Comparison of ENCODE assay signal across 11 cellular contexts in the genomic region with DNA sequence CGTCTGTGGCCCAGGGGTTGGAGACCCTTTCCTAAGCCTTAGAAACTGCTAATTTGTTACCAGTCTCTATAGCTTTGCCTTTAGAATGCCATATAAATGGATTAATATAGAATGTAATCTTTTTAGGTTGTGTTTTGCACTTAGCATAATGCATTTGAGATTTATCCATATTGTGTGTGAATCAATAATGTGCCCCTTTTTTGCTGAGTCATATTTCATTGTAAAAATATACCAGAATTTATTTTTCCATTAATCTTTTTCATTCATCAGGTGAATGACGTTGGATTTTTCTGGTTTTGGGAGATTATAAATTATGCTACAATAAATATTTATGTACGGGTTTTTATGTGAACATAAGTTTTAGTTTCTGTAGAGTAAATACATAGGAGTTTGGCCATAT.
"Had no signal": no experiment of that assay in that cellular context is flagged by ENCODE, and none has a peak within 500 bp of the region (broad histone marks: within the 10 kb centered on the region; RNA-seq: fewer than 3 reads in every experiment).

No MANE protein-coding gene starts in this region.

- H3K4me2 ChIP-seq: GM23338 had no signal

- H3K4me1 ChIP-seq: HAP-1 had no signal

- H3K9ac ChIP-seq: GM23248 had no signal

- H3K4me3 ChIP-seq: GM23248, GM23338, HAP-1 had no signal

- H3K9me3 ChIP-seq: HAP-1 had no signal

- DNase-seq: GM23248, GOT3, H7, H9, HCEC 1CT, HFFc6 had no signal

- H3K27ac ChIP-seq: GM23248 had no signal

- FAIRE-seq: H1, H54 had no signal

- H3K36me3 ChIP-seq: HAP-1 had no signal

- ATAC-seq: GM23338, HCT116 had no signal

- H2AFZ ChIP-seq: GM23248, GM23338 had no signal
